Comparison of ENCODE assay signal across 8 cellular contexts in the genomic region with DNA sequence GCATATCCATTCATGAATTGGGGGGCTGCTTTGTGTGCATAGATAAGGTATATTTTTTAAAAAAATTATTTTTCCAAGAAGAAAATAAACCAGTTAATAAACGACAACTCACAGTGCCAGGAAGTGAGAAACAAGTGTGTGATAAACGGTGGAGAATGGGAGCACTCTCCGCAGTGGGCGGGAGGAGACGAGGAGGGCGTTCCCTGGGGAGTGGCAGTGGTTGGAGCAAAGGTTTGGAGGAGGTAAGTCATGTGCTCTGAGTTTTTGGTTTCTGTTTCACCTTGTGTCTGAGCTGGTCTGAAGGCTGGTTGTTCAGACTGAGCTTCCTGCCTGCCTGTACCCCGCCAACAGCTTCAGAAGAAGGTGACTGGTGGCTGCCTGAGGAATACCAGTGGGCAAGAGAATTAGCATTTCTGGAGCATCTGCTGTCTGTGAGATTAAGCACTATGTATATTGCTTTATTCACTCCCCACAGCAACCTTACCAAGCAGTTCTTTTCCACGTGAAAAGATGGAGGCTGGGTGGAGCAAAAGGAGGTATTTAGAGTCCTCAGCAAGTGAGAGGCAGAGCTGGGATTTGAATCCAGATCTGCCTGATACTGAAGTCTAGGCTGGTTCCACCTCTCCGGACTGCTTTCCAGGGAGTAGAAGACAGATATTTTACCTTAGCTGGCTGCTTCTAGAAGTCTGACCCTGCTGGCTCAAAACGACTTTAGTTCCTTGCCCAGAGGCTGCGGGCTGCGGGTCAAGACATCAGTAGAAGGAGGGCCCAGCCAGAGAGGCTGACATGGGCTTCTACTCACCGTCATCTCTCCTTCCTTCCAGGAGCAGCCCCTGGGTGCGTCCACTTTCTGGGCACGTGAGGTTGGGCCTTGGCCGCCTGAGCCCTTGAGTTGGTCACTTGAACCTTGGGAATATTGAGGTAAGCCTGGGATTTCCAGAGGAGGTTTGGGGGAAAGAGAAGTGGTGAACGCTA. TPM values are rescaled to one million over a fixed set of nuclear protein-coding genes. Genes with fewer than 3 reads are reported as not detected.
DNase-seq lines count a peak whose midpoint lies in the region; ATAC-seq, FAIRE-seq and TF ChIP-seq lines count a peak whose summit lies in the region.

No MANE protein-coding gene starts in this region.

- H3K36me3 ChIP-seq in bronchial epithelial cell (ENCODE audit: control insufficient read depth, insufficient read depth, low read length), result no peaks in the 10 kb centered on the region

- no peak for FAIRE-seq in bronchial epithelial cell (lab: Jason Lieb, UNC)

- peak overlapping the region; percentile 42 for H3K4me3 ChIP-seq in bronchial epithelial cell (ENCODE audit: low read depth, low read length)

- no peaks in the 10 kb centered on the region for H3K27me3 ChIP-seq in bronchial epithelial cell (ENCODE audit: control insufficient read depth, insufficient read depth, low read length)

- DNase-seq in NCI-H82 (lab: John Stamatoyannopoulos, UW), result peak; percentile 42
- DNase-seq in NCI-H82 treated with DMSO at 0.1 percent for 48 hours (lab: John Stamatoyannopoulos, UW; ENCODE audit: unreplicated experiment), result no peak
- peak; percentile 96 for DNase-seq in NCI-H2029 treated with DMSO at 0.1 percent for 48 hours (lab: John Stamatoyannopoulos, UW)
- peak; percentile 83 for DNase-seq in UCSD-AML1 (lab: John Stamatoyannopoulos, UW; ENCODE audit: unreplicated experiment)
- DNase-seq in bronchial epithelial cell (ENCODE audit: low read depth), result peak; percentile 75
- peak; percentile 57 for DNase-seq in medulla oblongata (ENCODE audit: extremely low spot score)
- peak; percentile 59 to 88 for DNase-seq in stimulated activated CD8-positive, alpha-beta memory T cell treated with anti-CD3 and anti-CD28 coated beads, Interleukin-7, amount 100 ng/mL, for 48 hours (ENCODE audit: extremely low read depth in 1 of 2, low read depth in 1 of 2)

- ATAC-seq in HG02981 (IDR thresholded peaks at IDR 0.05; ENCODE audit: unreplicated experiment), result peak; percentile 88

- no peak for TF ChIP-seq CTCF in bronchial epithelial cell (IDR thresholded peaks at IDR 0.05; ENCODE audit: insufficient read depth, low read length, severe bottlenecking)

RNA-seq across cellular contexts. Expression of gene CASP8, which starts 26.9 kb away (rescaled TPM):
- total RNA-seq in bronchial epithelial cell, result 20.9 and 27.6 TPM in 2 replicates

RNA-seq across cellular contexts. Expression of gene CASP10, which starts 50.5 kb away (rescaled TPM):
- 2.6 and 5.1 TPM in 2 replicates for total RNA-seq in bronchial epithelial cell
